17 cellular contexts compared by ENCODE assay signal in the genomic region with DNA sequence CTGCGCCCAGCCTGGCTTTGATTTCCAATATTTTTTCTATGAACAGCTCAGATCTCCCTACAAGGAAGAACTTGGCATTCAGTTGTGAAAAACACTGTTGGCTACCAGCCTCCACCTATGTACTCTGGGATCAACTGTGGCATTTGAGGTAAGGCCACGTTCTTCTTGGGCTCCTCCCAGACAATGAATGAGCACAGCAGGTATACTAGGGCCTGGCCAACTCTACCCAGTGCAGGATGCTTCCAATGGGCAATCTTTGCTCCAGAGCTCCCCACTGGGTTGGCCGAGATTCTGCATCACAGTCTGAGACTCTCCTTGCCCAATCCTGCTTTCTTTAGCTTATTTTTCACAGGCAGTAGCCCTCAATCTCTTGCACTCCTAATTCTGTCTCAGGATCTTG.
DNase-seq lines count a peak whose midpoint lies in the region; ATAC-seq and TF ChIP-seq lines count a peak whose summit lies in the region.
"Had no signal": no experiment of that assay in that cellular context is flagged by ENCODE, and none has a peak within 500 bp of the region (broad histone marks: within the 10 kb centered on the region; RNA-seq: fewer than 3 reads in every experiment).

No MANE protein-coding gene starts in this region.

- H3K36me3 ChIP-seq in neuronal stem cell (replicated peaks in 1 of 2; ENCODE audit: control insufficient read depth in 2 of 2, insufficient read depth in 2 of 2, low read length in 2 of 2) (peaks cover 3 to 14% of the 10 kb centered on the region in 2 donors), A673 (ENCODE audit: insufficient read depth, low read length, poor library complexity, severe bottlenecking) (no peaks in the 10 kb centered on the region)

- H2AFZ ChIP-seq in neuronal stem cell (ENCODE audit: low read length) = no peak overlapping the region

- peaks cover 0 to 16% of the 10 kb centered on the region in 2 donors for H3K9me3 ChIP-seq in neuronal stem cell (replicated peaks in 1 of 2; ENCODE audit: control insufficient read depth in 2 of 2, insufficient read depth in 1 of 2, low read depth in 1 of 2, low read length in 2 of 2)
- peaks cover 3% of the 10 kb centered on the region for H3K9me3 ChIP-seq in A673 (ENCODE audit: low read depth, low read length, poor library complexity, severe bottlenecking)
- H3K9me3 ChIP-seq: Caco-2 had no signal

- H3K23ac ChIP-seq in neuronal stem cell (ENCODE audit: low read depth, low read length, poor library complexity) = no peak overlapping the region

- intact Hi-C loops in A673 (cut with micrococcal nuclease; ENCODE audit: unreplicated experiment) = no loop called here

- no peak overlapping the region for H2BK120ac ChIP-seq in neuronal stem cell (ENCODE audit: low read depth, low read length)

- H3K4me2 ChIP-seq in neuronal stem cell (ENCODE audit: insufficient read depth, low read length, poor library complexity, severe bottlenecking) = no peak overlapping the region

- H3K18ac ChIP-seq in neuronal stem cell (ENCODE audit: low read length) = peak overlapping the region; percentile 35

- no peak overlapping the region for H3K4ac ChIP-seq in neuronal stem cell (ENCODE audit: low read length)

- no peak overlapping the region for H4K91ac ChIP-seq in neuronal stem cell (ENCODE audit: low read depth, low read length, poor library complexity)

- no peak overlapping the region for H2BK12ac ChIP-seq in neuronal stem cell (ENCODE audit: low read length)

- no peak overlapping the region for H2BK5ac ChIP-seq in neuronal stem cell (ENCODE audit: low read length)

- ATAC-seq in HG02938 (IDR thresholded peaks at IDR 0.05; ENCODE audit: unreplicated experiment) = no peak

- no TSS peak for BruUV-seq in A673 (replicated peaks; lab: Mats Ljungman, UMichigan)

- H3K4me1 ChIP-seq in neuronal stem cell (ENCODE audit: control insufficient read depth in 2 of 2, insufficient read depth in 1 of 2, low read depth in 1 of 2, low read length in 2 of 2) (no peaks in the 10 kb centered on the region), A673 (ENCODE audit: insufficient read depth, low read length, poor library complexity, severe bottlenecking) (no peaks in the 10 kb centered on the region)
- H3K4me1 ChIP-seq: Caco-2 had no signal

- H3K27ac ChIP-seq in neuronal stem cell (replicated peaks; ENCODE audit: low read length) (no peak overlapping the region), A673 (ENCODE audit: low read depth, low read length, poor library complexity, severe bottlenecking) (no peak overlapping the region)
- H3K27ac ChIP-seq: C4-2B had no signal

- no peaks in the 10 kb centered on the region for H3K27me3 ChIP-seq in neuronal stem cell (ENCODE audit: control insufficient read depth in 3 of 3, insufficient read depth in 3 of 3, low read depth in 1 of 3, low read length in 3 of 3)
- no peaks in the 10 kb centered on the region for H3K27me3 ChIP-seq in A673 (replicated peaks; ENCODE audit: insufficient read depth, low read depth, low read length, poor library complexity)

- no peak for TF ChIP-seq CTCF in A673 (conservative IDR thresholded peaks at IDR 0.05; ENCODE audit: low read depth, low read length)

- peaks cover 2% of the 10 kb centered on the region for H3K79me1 ChIP-seq in neuronal stem cell (ENCODE audit: low read depth, low read length)

- POLR2A ChIA-PET in A673 (lab: Charles Lee; ENCODE audit: low non-redundant PET) = no interaction called here

- no peak for TF ChIP-seq EP300 in Ishikawa (IDR thresholded peaks at IDR 0.05; ENCODE audit: borderline replicate concordance)

- H3K14ac ChIP-seq in neuronal stem cell (ENCODE audit: low read length) = no peak overlapping the region

- H2AK5ac ChIP-seq in neuronal stem cell (ENCODE audit: low read depth, low read length) = no peak overlapping the region

- no peak for TF ChIP-seq RAD21 in Ishikawa (IDR thresholded peaks at IDR 0.05; ENCODE audit: low read depth)

- WGBS in neuronal stem cell (ENCODE audit: extremely low coverage in 2 of 2, insufficient read length in 2 of 2, insufficient replicate concordance in 1 of 2), 2 donors = no CpG with 5 or more reads among the region's 3 CpGs

- no peak overlapping the region for H3K9ac ChIP-seq in neuronal stem cell (ENCODE audit: low read depth, low read length, poor library complexity)

- no peak overlapping the region for H4K8ac ChIP-seq in neuronal stem cell (ENCODE audit: low read depth, low read length)

- H2BK15ac ChIP-seq in neuronal stem cell (ENCODE audit: low read length) = no peak overlapping the region

- DNase-seq in cerebellum (ENCODE audit: low spot score) (peak; percentile 80), iPS DF 19.7 (ENCODE audit: low read depth, low spot score) (peak; percentile 5), neuronal stem cell (ENCODE audit: low spot score) (no peak), nucleus accumbens (lab: John Stamatoyannopoulos, UW) (no peak), HT-29 (ENCODE audit: low spot score) (no peak), A673 (ENCODE audit: low spot score) (no peak)
- DNase-seq: AML-193; Caco-2; CD4-positive, alpha-beta T cell; GDM1; GOT3; H9; IMR-90; KBM-7 had no signal

- CTCF ChIA-PET in A673 (lab: Charles Lee) = no interaction called here

- H3K4me3 ChIP-seq in neuronal stem cell (ENCODE audit: low read length in 2 of 2) (no peak overlapping the region), A673 (ENCODE audit: low read depth, low read length, poor library complexity, severe bottlenecking) (no peak overlapping the region)

TF ChIP-seq in Ishikawa, 13 proteins besides CTCF, POLR2A, EP300 and RAD21:
- TF ChIP-seq CEBPB (IDR thresholded peaks at IDR 0.05) (no peak), NFIC (IDR thresholded peaks at IDR 0.05) (peak; percentile 46; the same call in 1 of the 2 replicates), TEAD4 (IDR thresholded peaks at IDR 0.05) (0 out of 2 replicates have a peak, but pooled peaks have one; percentile 16), TAF1 (IDR thresholded peaks at IDR 0.05; ENCODE audit: low read depth) (no peak), YY1 (IDR thresholded peaks at IDR 0.05; ENCODE audit: low read depth) (no peak), FOXM1 (IDR thresholded peaks at IDR 0.05; ENCODE audit: borderline replicate concordance, low read depth) (no peak), ZBTB7A (IDR thresholded peaks at IDR 0.05; ENCODE audit: low read depth) (no peak), CREB1 (IDR thresholded peaks at IDR 0.05; ENCODE audit: low read depth) (no peak), TCF12 (IDR thresholded peaks at IDR 0.05; ENCODE audit: low read depth) (no peak)
- TF ChIP-seq, protein P1, sequence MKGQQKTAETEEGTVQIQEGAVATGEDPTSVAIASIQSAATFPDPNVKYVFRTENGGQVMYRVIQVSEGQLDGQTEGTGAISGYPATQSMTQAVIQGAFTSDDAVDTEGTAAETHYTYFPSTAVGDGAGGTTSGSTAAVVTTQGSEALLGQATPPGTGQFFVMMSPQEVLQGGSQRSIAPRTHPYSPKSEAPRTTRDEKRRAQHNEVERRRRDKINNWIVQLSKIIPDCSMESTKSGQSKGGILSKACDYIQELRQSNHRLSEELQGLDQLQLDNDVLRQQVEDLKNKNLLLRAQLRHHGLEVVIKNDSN (IDR thresholded peaks at IDR 0.05) = no peak
- TF ChIP-seq, protein P2, sequence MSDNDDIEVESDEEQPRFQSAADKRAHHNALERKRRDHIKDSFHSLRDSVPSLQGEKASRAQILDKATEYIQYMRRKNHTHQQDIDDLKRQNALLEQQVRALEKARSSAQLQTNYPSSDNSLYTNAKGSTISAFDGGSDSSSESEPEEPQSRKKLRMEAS (IDR thresholded peaks at IDR 0.05) = no peak
- TF ChIP-seq, protein P3, sequence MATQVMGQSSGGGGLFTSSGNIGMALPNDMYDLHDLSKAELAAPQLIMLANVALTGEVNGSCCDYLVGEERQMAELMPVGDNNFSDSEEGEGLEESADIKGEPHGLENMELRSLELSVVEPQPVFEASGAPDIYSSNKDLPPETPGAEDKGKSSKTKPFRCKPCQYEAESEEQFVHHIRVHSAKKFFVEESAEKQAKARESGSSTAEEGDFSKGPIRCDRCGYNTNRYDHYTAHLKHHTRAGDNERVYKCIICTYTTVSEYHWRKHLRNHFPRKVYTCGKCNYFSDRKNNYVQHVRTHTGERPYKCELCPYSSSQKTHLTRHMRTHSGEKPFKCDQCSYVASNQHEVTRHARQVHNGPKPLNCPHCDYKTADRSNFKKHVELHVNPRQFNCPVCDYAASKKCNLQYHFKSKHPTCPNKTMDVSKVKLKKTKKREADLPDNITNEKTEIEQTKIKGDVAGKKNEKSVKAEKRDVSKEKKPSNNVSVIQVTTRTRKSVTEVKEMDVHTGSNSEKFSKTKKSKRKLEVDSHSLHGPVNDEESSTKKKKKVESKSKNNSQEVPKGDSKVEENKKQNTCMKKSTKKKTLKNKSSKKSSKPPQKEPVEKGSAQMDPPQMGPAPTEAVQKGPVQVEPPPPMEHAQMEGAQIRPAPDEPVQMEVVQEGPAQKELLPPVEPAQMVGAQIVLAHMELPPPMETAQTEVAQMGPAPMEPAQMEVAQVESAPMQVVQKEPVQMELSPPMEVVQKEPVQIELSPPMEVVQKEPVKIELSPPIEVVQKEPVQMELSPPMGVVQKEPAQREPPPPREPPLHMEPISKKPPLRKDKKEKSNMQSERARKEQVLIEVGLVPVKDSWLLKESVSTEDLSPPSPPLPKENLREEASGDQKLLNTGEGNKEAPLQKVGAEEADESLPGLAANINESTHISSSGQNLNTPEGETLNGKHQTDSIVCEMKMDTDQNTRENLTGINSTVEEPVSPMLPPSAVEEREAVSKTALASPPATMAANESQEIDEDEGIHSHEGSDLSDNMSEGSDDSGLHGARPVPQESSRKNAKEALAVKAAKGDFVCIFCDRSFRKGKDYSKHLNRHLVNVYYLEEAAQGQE (IDR thresholded peaks at IDR 0.05; ENCODE audit: low read depth) = no peak

Comparison
In these comparisons a context has a peak if more than half of its experiments do, and no peak if none do; other contexts are left out.
1. DNase-seq: peak in cerebellum (single experiment) and iPS DF 19.7 (single experiment); none in neuronal stem cell (single experiment), nucleus accumbens (0 of 56), HT-29 (single experiment) and A673 (single experiment).